In the genomic region with DNA sequence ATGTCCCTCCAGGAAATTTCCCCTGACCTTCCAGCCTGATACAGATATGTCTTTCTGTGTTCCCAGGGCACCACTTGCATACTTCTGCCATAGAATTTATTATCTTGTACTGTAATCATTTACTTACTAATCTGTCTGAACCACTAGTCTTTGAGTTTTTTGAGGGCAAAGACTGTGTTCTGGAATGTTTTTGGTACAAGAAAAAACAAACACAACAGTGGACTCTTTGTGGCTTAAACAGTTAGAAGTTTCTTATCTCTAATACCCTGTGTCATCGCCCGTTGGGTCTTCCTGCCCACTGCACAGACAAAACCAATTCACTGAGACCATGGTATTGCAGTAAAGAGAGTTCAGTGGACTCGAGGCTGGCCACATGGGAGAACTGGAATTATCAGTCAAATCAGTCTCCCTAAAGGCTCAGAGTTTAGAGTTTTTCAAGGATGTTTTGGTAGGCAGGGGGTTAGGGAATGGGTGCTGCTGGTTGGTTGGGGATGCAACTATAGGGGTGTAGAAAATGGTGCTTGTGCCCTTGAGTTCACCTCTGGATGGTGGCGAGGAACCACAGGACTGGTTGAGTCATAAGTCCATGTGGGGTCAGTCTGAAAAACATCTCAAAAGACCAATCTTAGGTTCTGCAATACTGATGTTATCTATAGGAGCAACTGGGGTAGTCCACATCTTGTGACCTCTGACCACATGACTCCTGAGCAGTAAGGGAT, we compare ENCODE assay signal across 1 cellular context.
A peak's percentile ranks its signal among the peaks of the same experiment; 100 is the strongest.
TF ChIP-seq lines count a peak whose summit lies in the region.

No MANE protein-coding gene starts in this region.

TF ChIP-seq in K562, 482 proteins besides CTCF, POLR2A, EP300 and RAD21:
- peak; percentile 23; the same call in 1 of the 2 replicates for TF ChIP-seq NR2C1 (IDR thresholded peaks at IDR 0.05)
- TF ChIP-seq NR2C1 (tag; IDR thresholded peaks at IDR 0.05): peak; percentile 76
- TF ChIP-seq, protein P1, sequence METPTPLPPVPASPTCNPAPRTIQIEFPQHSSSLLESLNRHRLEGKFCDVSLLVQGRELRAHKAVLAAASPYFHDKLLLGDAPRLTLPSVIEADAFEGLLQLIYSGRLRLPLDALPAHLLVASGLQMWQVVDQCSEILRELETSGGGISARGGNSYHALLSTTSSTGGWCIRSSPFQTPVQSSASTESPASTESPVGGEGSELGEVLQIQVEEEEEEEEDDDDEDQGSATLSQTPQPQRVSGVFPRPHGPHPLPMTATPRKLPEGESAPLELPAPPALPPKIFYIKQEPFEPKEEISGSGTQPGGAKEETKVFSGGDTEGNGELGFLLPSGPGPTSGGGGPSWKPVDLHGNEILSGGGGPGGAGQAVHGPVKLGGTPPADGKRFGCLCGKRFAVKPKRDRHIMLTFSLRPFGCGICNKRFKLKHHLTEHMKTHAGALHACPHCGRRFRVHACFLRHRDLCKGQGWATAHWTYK (CRISPR knock-in tag; IDR thresholded peaks at IDR 0.05): peak; percentile 71; the same call in 1 of the 2 replicates
- TF ChIP-seq, protein P2, sequence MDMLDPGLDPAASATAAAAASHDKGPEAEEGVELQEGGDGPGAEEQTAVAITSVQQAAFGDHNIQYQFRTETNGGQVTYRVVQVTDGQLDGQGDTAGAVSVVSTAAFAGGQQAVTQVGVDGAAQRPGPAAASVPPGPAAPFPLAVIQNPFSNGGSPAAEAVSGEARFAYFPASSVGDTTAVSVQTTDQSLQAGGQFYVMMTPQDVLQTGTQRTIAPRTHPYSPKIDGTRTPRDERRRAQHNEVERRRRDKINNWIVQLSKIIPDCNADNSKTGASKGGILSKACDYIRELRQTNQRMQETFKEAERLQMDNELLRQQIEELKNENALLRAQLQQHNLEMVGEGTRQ (CRISPR knock-in tag; IDR thresholded peaks at IDR 0.05): peak; percentile 16; the same call in 1 of the 2 replicates
- TF ChIP-seq ESRRA (IDR thresholded peaks at IDR 0.05; ENCODE audit: borderline replicate concordance, low read depth): peak; percentile 94
- TF ChIP-seq CBFA2T2 (conservative IDR thresholded peaks at IDR 0.05): 0 out of 2 replicates have a peak, but pooled peaks have one; percentile 9
- TF ChIP-seq, protein P3, sequence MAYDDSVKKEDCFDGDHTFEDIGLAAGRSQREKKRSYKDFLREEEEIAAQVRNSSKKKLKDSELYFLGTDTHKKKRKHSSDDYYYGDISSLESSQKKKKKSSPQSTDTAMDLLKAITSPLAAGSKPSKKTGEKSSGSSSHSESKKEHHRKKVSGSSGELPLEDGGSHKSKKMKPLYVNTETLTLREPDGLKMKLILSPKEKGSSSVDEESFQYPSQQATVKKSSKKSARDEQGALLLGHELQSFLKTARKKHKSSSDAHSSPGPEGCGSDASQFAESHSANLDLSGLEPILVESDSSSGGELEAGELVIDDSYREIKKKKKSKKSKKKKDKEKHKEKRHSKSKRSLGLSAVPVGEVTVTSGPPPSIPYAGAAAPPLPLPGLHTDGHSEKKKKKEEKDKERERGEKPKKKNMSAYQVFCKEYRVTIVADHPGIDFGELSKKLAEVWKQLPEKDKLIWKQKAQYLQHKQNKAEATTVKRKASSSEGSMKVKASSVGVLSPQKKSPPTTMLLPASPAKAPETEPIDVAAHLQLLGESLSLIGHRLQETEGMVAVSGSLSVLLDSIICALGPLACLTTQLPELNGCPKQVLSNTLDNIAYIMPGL (CRISPR knock-in tag; IDR thresholded peaks at IDR 0.05): no peak
- TF ChIP-seq, protein P4, sequence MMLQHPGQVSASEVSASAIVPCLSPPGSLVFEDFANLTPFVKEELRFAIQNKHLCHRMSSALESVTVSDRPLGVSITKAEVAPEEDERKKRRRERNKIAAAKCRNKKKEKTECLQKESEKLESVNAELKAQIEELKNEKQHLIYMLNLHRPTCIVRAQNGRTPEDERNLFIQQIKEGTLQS (IDR thresholded peaks at IDR 0.05): peak; percentile 51; the same call in 1 of the 2 replicates
- TF ChIP-seq, protein P4 (CRISPR knock-in tag; conservative IDR thresholded peaks at IDR 0.05): no peak
- TF ChIP-seq, protein P5, sequence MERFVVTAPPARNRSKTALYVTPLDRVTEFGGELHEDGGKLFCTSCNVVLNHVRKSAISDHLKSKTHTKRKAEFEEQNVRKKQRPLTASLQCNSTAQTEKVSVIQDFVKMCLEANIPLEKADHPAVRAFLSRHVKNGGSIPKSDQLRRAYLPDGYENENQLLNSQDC (CRISPR knock-in tag; IDR thresholded peaks at IDR 0.05): no peak
- TF ChIP-seq ZNF76 (CRISPR knock-in tag; IDR thresholded peaks at IDR 0.05; ENCODE audit: borderline replicate concordance): no peak
- TF ChIP-seq CBFA2T3 (IDR thresholded peaks at IDR 0.05): peak; percentile 29; the same call in 1 of the 2 replicates
- no peak for TF ChIP-seq NFXL1 (CRISPR knock-in tag; IDR thresholded peaks at IDR 0.05)
- 0 out of 2 replicates have a peak, but pooled peaks have one; percentile 31 for TF ChIP-seq ZNF644 (tag; IDR thresholded peaks at IDR 0.05; ENCODE audit: low read depth)
- no peak for TF ChIP-seq PCBP2 (IDR thresholded peaks at IDR 0.05; ENCODE audit: low read depth, low read length, poor library complexity, severe bottlenecking)
- TF ChIP-seq TRIM24 (IDR thresholded peaks at IDR 0.05): peak; percentile 48 to 55; a peak in 2 of 4 replicates
- no peak for TF ChIP-seq NR2C2 (CRISPR knock-in tag; IDR thresholded peaks at IDR 0.05)
- peak; percentile 82 for TF ChIP-seq NR2C2 (tag; IDR thresholded peaks at IDR 0.05)
- TF ChIP-seq RAD51 (IDR thresholded peaks at IDR 0.05; ENCODE audit: borderline replicate concordance, low read depth): peak; percentile 35; the same call in 1 of the 2 replicates
- TF ChIP-seq ARID1B (IDR thresholded peaks at IDR 0.05): peak; percentile 23; the same call in 1 of the 2 replicates
- peak; percentile 93 for TF ChIP-seq FOSL1 (tag; conservative IDR thresholded peaks at IDR 0.05)
- peak; percentile 68; the same call in 1 of the 2 replicates for TF ChIP-seq JUND (IDR thresholded peaks at IDR 0.05; ENCODE audit: borderline replicate concordance, low read depth, low read length)
- TF ChIP-seq JUND (tag; IDR thresholded peaks at IDR 0.05; ENCODE audit: borderline replicate concordance, low read depth, low read length): peak; percentile 38; the same call in 1 of the 3 replicates
- 0 out of 2 replicates have a peak, but pooled peaks have one; percentile 16 for TF ChIP-seq MEF2D (tag; conservative IDR thresholded peaks at IDR 0.05; ENCODE audit: low read depth)
- 0 out of 2 replicates have a peak, but pooled peaks have one; percentile 51 for TF ChIP-seq CBX1 (IDR thresholded peaks at IDR 0.05; ENCODE audit: low read depth)
